ENCODE assay signal across 10 cellular contexts in genomic region chr4:122632396-122633143, GRCh38. TPM values are rescaled to one million over a fixed set of nuclear protein-coding genes. Genes with fewer than 3 reads are reported as not detected.
A peak's percentile ranks its signal among the peaks of the same experiment; 100 is the strongest.
DNase-seq lines count a peak whose midpoint lies in the region; ATAC-seq and TF ChIP-seq lines count a peak whose summit lies in the region.
"Had no signal": no experiment of that assay in that cellular context is flagged by ENCODE, and none has a peak within 500 bp of the region (broad histone marks: within the 10 kb centered on the region; RNA-seq: fewer than 3 reads in every experiment).

No MANE protein-coding gene starts in this region.

- intact Hi-C loops in sciatic nerve (cut with DNase I): no loop called here

- TF ChIP-seq CTCF in GM12864 (IDR thresholded peaks at IDR 0.05; ENCODE audit: low read depth, low read length, missing control alignments): no peak

- ATAC-seq in GM19328 (IDR thresholded peaks at IDR 0.05; ENCODE audit: unreplicated experiment): peak; percentile 57
- peak; percentile 57 for ATAC-seq in HG03066 (IDR thresholded peaks at IDR 0.05; ENCODE audit: low read depth, unreplicated experiment)
- ATAC-seq in sciatic nerve: no peak
- no peak for ATAC-seq in left lobe of liver
- ATAC-seq: psoas muscle had no signal

- no peak overlapping the region for H3K4me3 ChIP-seq in GM12864 (ENCODE audit: low read depth, low read length)
- H3K4me3 ChIP-seq: psoas muscle had no signal

- DNase-seq in GM12864 (ENCODE audit: low read depth) (peak; percentile 60), amniotic epithelial cell (ENCODE audit: low read depth) (peak; percentile 69), sciatic nerve (ENCODE audit: low spot score) (no peak), NCI-H446 treated with DMSO at 0.1 percent for 48 hours (lab: John Stamatoyannopoulos, UW) (no peak), superior temporal gyrus (ENCODE audit: extremely low spot score) (no peak), left lobe of liver (ENCODE audit: low spot score) (no peak)
- DNase-seq: DMS53, psoas muscle had no signal

RNA-seq across cellular contexts. Expression of gene IL21, which starts 11.7 kb away (rescaled TPM):
- total RNA-seq in sciatic nerve: not detected
- total RNA-seq in left lobe of liver: not detected
- total RNA-seq: psoas muscle had no signal

Comparison
In these comparisons a context has a peak if more than half of its experiments do, and no peak if none do; other contexts are left out.
1. DNase-seq: peak in GM12864 (single experiment) and amniotic epithelial cell (single experiment); none in sciatic nerve (single experiment), NCI-H446 treated with DMSO at 0.1 percent for 48 hours (single experiment), superior temporal gyrus (single experiment) and left lobe of liver (single experiment).
2. ATAC-seq: peak in GM19328 (single experiment) and HG03066 (single experiment); none in sciatic nerve (single experiment) and left lobe of liver (single experiment).